ENCODE assay signal across 15 cellular contexts in the genomic region with DNA sequence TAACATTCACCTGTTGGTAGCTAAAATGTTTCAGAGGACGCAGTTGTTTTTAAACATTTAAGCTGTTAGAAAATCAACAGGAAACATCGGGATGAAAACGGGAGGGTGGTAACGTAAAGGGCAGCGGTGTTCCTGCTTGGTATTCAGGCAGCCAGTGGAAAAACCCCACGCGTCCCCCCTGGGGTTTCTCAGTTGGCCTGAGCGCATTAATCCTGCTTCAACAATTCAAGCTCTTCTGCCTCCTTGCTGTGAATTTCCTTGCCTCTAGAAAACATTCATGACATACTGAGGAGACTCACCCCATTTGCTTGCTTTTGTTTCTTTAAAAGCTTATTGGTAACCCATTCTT.
DNase-seq lines count a peak whose midpoint lies in the region; TF ChIP-seq lines count a peak whose summit lies in the region.
"Had no signal": no experiment of that assay in that cellular context is flagged by ENCODE, and none has a peak within 500 bp of the region (broad histone marks: within the 10 kb centered on the region; RNA-seq: fewer than 3 reads in every experiment).

No MANE protein-coding gene starts in this region.

- peak overlapping the region; percentile 19; the same call in 1 of the 2 replicates for H3K9ac ChIP-seq in ES-I3 (ENCODE audit: low read depth, low read length)
- H3K9ac ChIP-seq in neural progenitor cell = no peak overlapping the region

- H3K4me1 ChIP-seq in ES-I3 (ENCODE audit: insufficient read depth, low read length) (peaks cover 4% of the 10 kb centered on the region; the same call in 1 of the 2 replicates), neural progenitor cell (peaks cover 51% of the 10 kb centered on the region)

- peak overlapping the region; percentile 38 for H3K4me3 ChIP-seq in neural progenitor cell

- H3K36me3 Mint-ChIP-seq in endothelial cell (ENCODE audit: low read depth, unreplicated experiment) = no peaks in the 10 kb centered on the region
- H3K36me3 Mint-ChIP-seq in neural progenitor cell = peaks cover 2% of the 10 kb centered on the region

- peak overlapping the region; percentile 89 for H3K27ac ChIP-seq in neural progenitor cell

- H3K4me1 Mint-ChIP-seq in endothelial cell (ENCODE audit: unreplicated experiment) (peaks cover 33% of the 10 kb centered on the region), neural progenitor cell (peaks cover 54% of the 10 kb centered on the region)
- H3K4me1 Mint-ChIP-seq: stimulated activated naive CD8-positive, alpha-beta T cell treated with anti-CD3 and anti-CD28 coated beads, Interleukin-15, amount 100 ng/mL, for 72 hours had no signal

- peak overlapping the region; percentile 92 for H3K27ac Mint-ChIP-seq in endothelial cell (ENCODE audit: unreplicated experiment)
- peak overlapping the region; percentile 94 for H3K27ac Mint-ChIP-seq in neural progenitor cell
- H3K27ac Mint-ChIP-seq: progenitor cell of endocrine pancreas; stimulated activated naive CD8-positive, alpha-beta T cell treated with anti-CD3 and anti-CD28 coated beads, Interleukin-15, amount 100 ng/mL, for 72 hours had no signal

- H3K9me3 Mint-ChIP-seq in endothelial cell (ENCODE audit: unreplicated experiment) (no peaks in the 10 kb centered on the region), neural progenitor cell (peaks cover 16% of the 10 kb centered on the region)
- H3K9me3 Mint-ChIP-seq: stimulated activated naive CD8-positive, alpha-beta T cell treated with anti-CD3 and anti-CD28 coated beads, Interleukin-15, amount 100 ng/mL, for 72 hours had no signal

- no peaks in the 10 kb centered on the region for H4K20me1 ChIP-seq in neural progenitor cell (ENCODE audit: low read depth)

- no peaks in the 10 kb centered on the region for H3K36me3 ChIP-seq in ES-I3 (ENCODE audit: insufficient read depth, low read length)
- no peaks in the 10 kb centered on the region for H3K36me3 ChIP-seq in neural progenitor cell

- H3K4me3 Mint-ChIP-seq in endothelial cell (ENCODE audit: unreplicated experiment) = no peak overlapping the region
- peak overlapping the region; percentile 13 for H3K4me3 Mint-ChIP-seq in neural progenitor cell
- H3K4me3 Mint-ChIP-seq: stimulated activated naive CD8-positive, alpha-beta T cell treated with anti-CD3 and anti-CD28 coated beads, Interleukin-15, amount 100 ng/mL, for 72 hours had no signal

- H3K27me3 Mint-ChIP-seq in endothelial cell (ENCODE audit: unreplicated experiment) (no peaks in the 10 kb centered on the region), neural progenitor cell (ENCODE audit: insufficient read depth, low read depth) (peaks cover 4% of the 10 kb centered on the region)

- H3F3A ChIP-seq in neural progenitor cell (ENCODE audit: low read depth) = peaks cover 47% of the 10 kb centered on the region

- DNase-seq in NCI-H524 treated with DMSO at 0.1 percent for 48 hours (lab: John Stamatoyannopoulos, UW) (peak; percentile 15), endothelial cell (ENCODE audit: low spot score) (peak; percentile 59), neural progenitor cell (ENCODE audit: low spot score) (peak; percentile 85), DMS153 (lab: John Stamatoyannopoulos, UW) (no peak), CD1c-positive myeloid dendritic cell (ENCODE audit: extremely low spot score) (no peak)
- DNase-seq in activated CD4-positive, alpha-beta T cell treated with anti-CD3 and anti-CD28 coated beads for 4 hours = no peak
- DNase-seq in effector CD8-positive, alpha-beta T cell (lab: John Stamatoyannopoulos, UW) = no peak
- DNase-seq: DMS53; erythroblast; Karpas-422; NCI-H1694; NCI-H510A treated with DMSO at 0.1 percent for 48 hours; stimulated activated naive CD8-positive, alpha-beta T cell treated with anti-CD3 and anti-CD28 coated beads, Interleukin-15, amount 100 ng/mL, for 72 hours had no signal

- peak overlapping the region; percentile 12 for H2AFZ ChIP-seq in neural progenitor cell (replicated peaks)

- no peaks in the 10 kb centered on the region for H3K79me2 ChIP-seq in neural progenitor cell (ENCODE audit: low read depth)

- no peaks in the 10 kb centered on the region for H3K27me3 ChIP-seq in neural progenitor cell

- H3K4me2 ChIP-seq in neural progenitor cell = peak overlapping the region; percentile 76

- H3K9me3 ChIP-seq in ES-I3 (ENCODE audit: control insufficient read depth, insufficient read depth, low read length) (no peaks in the 10 kb centered on the region), neural progenitor cell (ENCODE audit: low read depth) (no peaks in the 10 kb centered on the region)

- TF ChIP-seq CTCF in endothelial cell (IDR thresholded peaks at IDR 0.05; ENCODE audit: unreplicated experiment) = no peak
- TF ChIP-seq CTCF in neural progenitor cell (IDR thresholded peaks at IDR 0.05) = no peak

Comparison
In these comparisons a context has a peak if more than half of its experiments do, and no peak if none do; other contexts are left out.
1. DNase-seq: peak in NCI-H524 treated with DMSO at 0.1 percent for 48 hours (single experiment), endothelial cell (single experiment) and neural progenitor cell (single experiment); none in activated CD4-positive, alpha-beta T cell treated with anti-CD3 and anti-CD28 coated beads for 4 hours (0 of 2), DMS153 (single experiment), effector CD8-positive, alpha-beta T cell (single experiment) and CD1c-positive myeloid dendritic cell (single experiment).